9 cellular contexts compared by ENCODE assay signal in the genomic region with DNA sequence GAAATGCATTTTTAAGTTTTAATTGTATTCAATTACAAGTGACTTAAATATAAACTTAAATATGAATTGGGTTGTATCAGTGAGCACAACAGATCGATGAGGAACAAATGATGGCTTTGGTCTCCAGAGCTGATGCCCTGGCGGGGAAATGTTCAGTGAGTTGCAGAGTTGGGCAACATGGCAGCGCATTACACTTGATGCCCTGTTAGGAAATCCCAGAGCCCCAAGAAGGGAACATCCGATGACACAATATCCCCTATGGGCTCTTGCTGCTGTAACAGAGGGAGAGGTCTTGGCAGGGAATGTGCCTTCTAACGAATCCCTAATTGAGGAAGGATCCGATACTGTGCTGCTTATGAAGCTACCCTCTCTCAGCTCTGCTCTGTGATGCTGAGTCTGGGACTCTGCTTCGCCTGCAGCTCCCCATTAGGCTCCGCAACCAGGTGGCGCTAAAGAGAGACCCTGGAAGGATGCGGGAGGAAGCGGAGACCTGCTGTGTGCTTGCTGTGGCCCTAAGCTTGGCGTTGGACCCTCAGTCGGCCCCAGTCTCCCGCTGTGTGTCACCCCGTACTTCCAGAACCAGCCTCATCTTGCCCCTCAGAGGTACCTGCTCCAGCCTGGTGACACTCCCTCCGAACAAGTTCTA. TPM values are rescaled to one million over a fixed set of nuclear protein-coding genes. Genes with fewer than 3 reads are reported as not detected.
A peak's percentile ranks its signal among the peaks of the same experiment; 100 is the strongest.
DNase-seq lines count a peak whose midpoint lies in the region; ATAC-seq and TF ChIP-seq lines count a peak whose summit lies in the region.
"Had no signal": no experiment of that assay in that cellular context is flagged by ENCODE, and none has a peak within 500 bp of the region (broad histone marks: within the 10 kb centered on the region; RNA-seq: fewer than 3 reads in every experiment).

No MANE protein-coding gene starts in this region.

- CTCF ChIA-PET in activated CD4-positive, alpha-beta memory T cell treated with anti-CD3 and anti-CD28 coated beads for 36 hours (lab: Charles Lee): interaction anchor here (0.9 to 2.1 kb wide), 10 partner anchors 8 to 695 kb away, joined by 3 to 9 read pairs (median 4); a partner anchor contains a TSS

- H3K4me1 Mint-ChIP-seq in CD14-positive monocyte: peaks cover 8% of the 10 kb centered on the region
- no peaks in the 10 kb centered on the region for H3K4me1 Mint-ChIP-seq in activated CD4-positive, alpha-beta memory T cell treated with anti-CD3 and anti-CD28 coated beads for 36 hours (ENCODE audit: low read depth)
- H3K4me1 Mint-ChIP-seq in nephron: no peaks in the 10 kb centered on the region

- H3K27ac ChIP-seq in upper lobe of left lung: no peak overlapping the region
- H3K27ac ChIP-seq: ovary had no signal

- no peaks in the 10 kb centered on the region for H3K36me3 ChIP-seq in upper lobe of left lung
- H3K36me3 ChIP-seq: ovary had no signal

- 36 to 57% methylated on average over 3 to 16 of the region's 16 CpGs for WGBS in upper lobe of left lung, 2 donors

- no peaks in the 10 kb centered on the region for H3K36me3 Mint-ChIP-seq in CD14-positive monocyte
- no peaks in the 10 kb centered on the region for H3K36me3 Mint-ChIP-seq in activated CD4-positive, alpha-beta memory T cell treated with anti-CD3 and anti-CD28 coated beads for 36 hours
- no peaks in the 10 kb centered on the region for H3K36me3 Mint-ChIP-seq in nephron (ENCODE audit: low read depth)

- H3K9me3 Mint-ChIP-seq in CD14-positive monocyte (peaks cover 0 to 19% (median 6%) of the 10 kb centered on the region in 7 donors), nephron (peaks cover 12% of the 10 kb centered on the region)
- no peaks in the 10 kb centered on the region for H3K9me3 Mint-ChIP-seq in activated CD4-positive, alpha-beta memory T cell treated with anti-CD3 and anti-CD28 coated beads for 36 hours

- H3K27ac Mint-ChIP-seq in CD14-positive monocyte (peak overlapping the region in 2 of 7 donors; percentile 20 to 41), nephron (no peak overlapping the region)
- H3K27ac Mint-ChIP-seq in activated CD4-positive, alpha-beta memory T cell treated with anti-CD3 and anti-CD28 coated beads for 36 hours: no peak overlapping the region

- no peak overlapping the region for H3K4me3 ChIP-seq in upper lobe of left lung
- H3K4me3 ChIP-seq: ovary had no signal

- TF ChIP-seq POLR2A in erythroblast (IDR thresholded peaks at IDR 0.05; ENCODE audit: low read length) (no peak), upper lobe of left lung (IDR thresholded peaks at IDR 0.05) (no peak)

- ATAC-seq in GM21529 (IDR thresholded peaks at IDR 0.05; ENCODE audit: unreplicated experiment): peak; percentile 53
- peak; percentile 36 to 67 for ATAC-seq in upper lobe of left lung (ENCODE audit: low FRiP score in 2 of 2)

- peak overlapping the region in 1 of 2 donors; percentile 42 for H3K4me3 Mint-ChIP-seq in CD14-positive monocyte
- H3K4me3 Mint-ChIP-seq in activated CD4-positive, alpha-beta memory T cell treated with anti-CD3 and anti-CD28 coated beads for 36 hours: no peak overlapping the region
- no peak overlapping the region for H3K4me3 Mint-ChIP-seq in nephron

- DNase-seq in CD14-positive monocyte (ENCODE audit: low spot score) (peak; percentile 41), NCI-H2227 treated with DMSO at 0.1 percent for 48 hours (lab: John Stamatoyannopoulos, UW) (peak; percentile 11), erythroblast (lab: John Stamatoyannopoulos, UW) (peak; percentile 26 to 44), upper lobe of left lung (peak in 1 of 2 donors; percentile 67), DMS79 (lab: John Stamatoyannopoulos, UW) (no peak)
- peak; percentile 72 for DNase-seq in activated CD4-positive, alpha-beta memory T cell treated with anti-CD3 and anti-CD28 coated beads for 36 hours

- POLR2A ChIA-PET in activated CD4-positive, alpha-beta memory T cell treated with anti-CD3 and anti-CD28 coated beads for 36 hours (lab: Charles Lee): no interaction called here

- H3K27me3 ChIP-seq in upper lobe of left lung: no peaks in the 10 kb centered on the region
- H3K27me3 ChIP-seq: ovary had no signal

- no peak for TF ChIP-seq EP300 in upper lobe of left lung (IDR thresholded peaks at IDR 0.05)

- TF ChIP-seq CTCF in CD14-positive monocyte (IDR thresholded peaks at IDR 0.05) (peak; percentile 36), nephron (IDR thresholded peaks at IDR 0.05; ENCODE audit: unreplicated experiment in 3 of 3) (peak; percentile 38 to 42 (median 42)), upper lobe of left lung (IDR thresholded peaks at IDR 0.05) (peak in 4 of 6 experiments; percentile 22 to 51 (median 50))

- peaks cover 1 to 7% (median 4%) of the 10 kb centered on the region in 3 donors for H3K27me3 Mint-ChIP-seq in CD14-positive monocyte (ENCODE audit: low read depth in 3 of 3)
- H3K27me3 Mint-ChIP-seq in activated CD4-positive, alpha-beta memory T cell treated with anti-CD3 and anti-CD28 coated beads for 36 hours: peaks cover 4% of the 10 kb centered on the region
- peaks cover 13% of the 10 kb centered on the region for H3K27me3 Mint-ChIP-seq in nephron (ENCODE audit: low read depth)

- no peaks in the 10 kb centered on the region for H3K9me3 ChIP-seq in upper lobe of left lung
- H3K9me3 ChIP-seq: ovary had no signal

- peaks cover 0 to 2% (median 0%) of the 10 kb centered on the region in 4 donors for H3K4me1 ChIP-seq in upper lobe of left lung

- intact Hi-C loops in CD14-positive monocyte (cut with micrococcal nuclease): no loop called here
- intact Hi-C loops in activated CD4-positive, alpha-beta memory T cell treated with anti-CD3 and anti-CD28 coated beads for 36 hours (cut with micrococcal nuclease): no loop called here

RNA-seq across cellular contexts. Expression of a gene that starts 38.9 kb away (rescaled TPM):
- 10 to 100 TPM; 56.0 to 76.3 TPM for polyA plus RNA-seq in CD14-positive monocyte
- total RNA-seq in activated CD4-positive, alpha-beta memory T cell treated with anti-CD3 and anti-CD28 coated beads for 36 hours: 100 to 1,000 TPM; 245 TPM
- total RNA-seq in upper lobe of left lung: 100 to 1,000 TPM in 4 of 6 donors, 10 to 100 TPM in 2; 60.6 to 216 (median 111) TPM
